12 cellular contexts compared by ENCODE assay signal in genomic region chr4:13988347-13989265, GRCh38.
DNase-seq lines count a peak whose midpoint lies in the region; ATAC-seq, FAIRE-seq and TF ChIP-seq lines count a peak whose summit lies in the region.
"Had no signal": no experiment of that assay in that cellular context is flagged by ENCODE, and none has a peak within 500 bp of the region (broad histone marks: within the 10 kb centered on the region; RNA-seq: fewer than 3 reads in every experiment).

No MANE protein-coding gene starts in this region.

- no peak for TF ChIP-seq CTCF in bronchial epithelial cell (IDR thresholded peaks at IDR 0.05; ENCODE audit: insufficient read depth, low read length, severe bottlenecking)
- TF ChIP-seq CTCF in thoracic aorta (IDR thresholded peaks at IDR 0.05) = no peak
- TF ChIP-seq CTCF in glutamatergic neuron (IDR thresholded peaks at IDR 0.05; ENCODE audit: partially characterized antibody, unreplicated experiment) = no peak

- H3K36me3 Mint-ChIP-seq in activated naive CD4-positive, alpha-beta T cell treated with anti-CD3 and anti-CD28 coated beads, Interleukin-2, amount 50 U/mL, for 72 hours = no peaks in the 10 kb centered on the region
- H3K36me3 Mint-ChIP-seq in glutamatergic neuron (ENCODE audit: unreplicated experiment) = no peaks in the 10 kb centered on the region
- H3K36me3 Mint-ChIP-seq in activated T-helper 2 cell treated with anti-CD3 and anti-CD28 coated beads, Interferon-gamma antibody, Interleukin-2, Interleukin-4, amounts not matched to agents 10 μg/mL and 5 μg/mL and 100 μg/mL, durations not matched to agents 14 hours and 24 hours and 36 hours (ENCODE audit: low read depth) = no peaks in the 10 kb centered on the region

- H3K27ac ChIP-seq in thoracic aorta = peak overlapping the region in 1 of 2 donors; percentile 65
- H3K27ac ChIP-seq: uterus had no signal

- H3K27me3 Mint-ChIP-seq in glutamatergic neuron (ENCODE audit: unreplicated experiment) = no peaks in the 10 kb centered on the region
- H3K27me3 Mint-ChIP-seq in activated T-helper 2 cell treated with anti-CD3 and anti-CD28 coated beads, Interferon-gamma antibody, Interleukin-2, Interleukin-4, amounts not matched to agents 10 μg/mL and 5 μg/mL and 100 μg/mL, durations not matched to agents 14 hours and 24 hours and 36 hours (ENCODE audit: low read depth) = no peaks in the 10 kb centered on the region

- H3K9me3 Mint-ChIP-seq in activated naive CD4-positive, alpha-beta T cell treated with anti-CD3 and anti-CD28 coated beads, Interleukin-2, amount 50 U/mL, for 72 hours = peaks cover 4% of the 10 kb centered on the region in 2 donors
- H3K9me3 Mint-ChIP-seq in glutamatergic neuron (ENCODE audit: unreplicated experiment) = peaks cover 2% of the 10 kb centered on the region
- no peaks in the 10 kb centered on the region for H3K9me3 Mint-ChIP-seq in activated T-helper 2 cell treated with anti-CD3 and anti-CD28 coated beads, Interferon-gamma antibody, Interleukin-2, Interleukin-4, amounts not matched to agents 10 μg/mL and 5 μg/mL and 100 μg/mL, durations not matched to agents 14 hours and 24 hours and 36 hours
- H3K9me3 Mint-ChIP-seq: activated B cell treated with CpG ODN at 0.5 μM for 24 hours had no signal

- H3K9me3 ChIP-seq in thoracic aorta = no peaks in the 10 kb centered on the region
- H3K9me3 ChIP-seq: uterus had no signal

- H3K4me3 Mint-ChIP-seq in glutamatergic neuron (ENCODE audit: unreplicated experiment) = no peak overlapping the region
- no peak overlapping the region for H3K4me3 Mint-ChIP-seq in activated T-helper 2 cell treated with anti-CD3 and anti-CD28 coated beads, Interferon-gamma antibody, Interleukin-2, Interleukin-4, amounts not matched to agents 10 μg/mL and 5 μg/mL and 100 μg/mL, durations not matched to agents 14 hours and 24 hours and 36 hours (ENCODE audit: low read depth)
- H3K4me3 Mint-ChIP-seq: activated B cell treated with CpG ODN at 0.5 μM for 24 hours had no signal

- no peak overlapping the region for H3K27ac Mint-ChIP-seq in activated naive CD4-positive, alpha-beta T cell treated with anti-CD3 and anti-CD28 coated beads, Interleukin-2, amount 50 U/mL, for 72 hours
- H3K27ac Mint-ChIP-seq in glutamatergic neuron (ENCODE audit: unreplicated experiment) = no peak overlapping the region
- H3K27ac Mint-ChIP-seq in activated T-helper 2 cell treated with anti-CD3 and anti-CD28 coated beads, Interferon-gamma antibody, Interleukin-2, Interleukin-4, amounts not matched to agents 10 μg/mL and 5 μg/mL and 100 μg/mL, durations not matched to agents 14 hours and 24 hours and 36 hours = no peak overlapping the region
- H3K27ac Mint-ChIP-seq: activated B cell treated with CpG ODN at 0.5 μM for 24 hours had no signal

- peak; percentile 94 for DNase-seq in HT1080 (ENCODE audit: low read depth)
- DNase-seq in bronchial epithelial cell (ENCODE audit: low read depth) = peak; percentile 27
- peak; percentile 99 for DNase-seq in iris pigment epithelial cell (ENCODE audit: low read depth)
- peak; percentile 47 for DNase-seq in thoracic aorta (ENCODE audit: low spot score)
- no peak for DNase-seq in HUDEP-2 (lab: John Stamatoyannopoulos, UW; ENCODE audit: unreplicated experiment in 76 of 76)
- no peak for DNase-seq in activated naive CD4-positive, alpha-beta T cell treated with anti-CD3 and anti-CD28 coated beads, Interleukin-2, amount 50 U/mL, for 72 hours (ENCODE audit: low spot score in 2 of 2)
- no peak for DNase-seq in glutamatergic neuron
- DNase-seq in activated T-helper 2 cell treated with anti-CD3 and anti-CD28 coated beads, Interferon-gamma antibody, Interleukin-2, Interleukin-4, amounts not matched to agents 10 μg/mL and 5 μg/mL and 100 μg/mL, durations not matched to agents 14 hours and 24 hours and 36 hours (ENCODE audit: low spot score) = no peak
- DNase-seq: activated B cell treated with CpG ODN at 0.5 μM for 24 hours, NCI-H524 treated with DMSO at 0.1 percent for 48 hours, uterus had no signal

- no peaks in the 10 kb centered on the region for H3K36me3 ChIP-seq in bronchial epithelial cell (ENCODE audit: control insufficient read depth, insufficient read depth, low read length)
- no peaks in the 10 kb centered on the region for H3K36me3 ChIP-seq in thoracic aorta
- H3K36me3 ChIP-seq: uterus had no signal

- H3K27me3 ChIP-seq in bronchial epithelial cell (ENCODE audit: control insufficient read depth, insufficient read depth, low read length) (no peaks in the 10 kb centered on the region), thoracic aorta (replicated peaks; ENCODE audit: insufficient read depth) (no peaks in the 10 kb centered on the region)
- H3K27me3 ChIP-seq: uterus had no signal

- peaks cover 13% of the 10 kb centered on the region for H3K4me1 Mint-ChIP-seq in glutamatergic neuron (ENCODE audit: low read depth, unreplicated experiment)
- H3K4me1 Mint-ChIP-seq in activated T-helper 2 cell treated with anti-CD3 and anti-CD28 coated beads, Interferon-gamma antibody, Interleukin-2, Interleukin-4, amounts not matched to agents 10 μg/mL and 5 μg/mL and 100 μg/mL, durations not matched to agents 14 hours and 24 hours and 36 hours (ENCODE audit: low read depth) = no peaks in the 10 kb centered on the region
- H3K4me1 Mint-ChIP-seq: activated B cell treated with CpG ODN at 0.5 μM for 24 hours had no signal

- intact Hi-C loops in activated T-helper 2 cell treated with anti-CD3 and anti-CD28 coated beads, Interferon-gamma antibody, Interleukin-2, Interleukin-4, amounts not matched to agents 10 μg/mL and 5 μg/mL and 100 μg/mL, durations not matched to agents 14 hours and 24 hours and 36 hours (cut with micrococcal nuclease) = no loop called here

- peak; percentile 83 for ATAC-seq in thoracic aorta (ENCODE audit: insufficient number of reproducible peaks, low FRiP score, low read depth)
- no peak for ATAC-seq in activated naive CD4-positive, alpha-beta T cell treated with anti-CD3 and anti-CD28 coated beads, Interleukin-2, amount 50 U/mL, for 72 hours

- FAIRE-seq in bronchial epithelial cell (lab: Jason Lieb, UNC) = peak; percentile 88
- FAIRE-seq: islet of Langerhans had no signal

- peaks cover 28 to 65% of the 10 kb centered on the region in 2 donors for H3K4me1 ChIP-seq in thoracic aorta (ENCODE audit: control insufficient read depth in 1 of 2, low read depth in 2 of 2)

- H3K4me3 ChIP-seq in bronchial epithelial cell (ENCODE audit: low read depth, low read length) (no peak overlapping the region), thoracic aorta (peak overlapping the region; percentile 47)
- H3K4me3 ChIP-seq: uterus had no signal

Comparison
In these comparisons a context has a peak if more than half of its experiments do, and no peak if none do; other contexts are left out.
1. DNase-seq: peak in HT1080 (single experiment), bronchial epithelial cell (single experiment), iris pigment epithelial cell (single experiment) and thoracic aorta (single experiment); none in HUDEP-2 (0 of 76), activated naive CD4-positive, alpha-beta T cell treated with anti-CD3 and anti-CD28 coated beads, Interleukin-2, amount 50 U/mL, for 72 hours (0 of 2), glutamatergic neuron (single experiment) and activated T-helper 2 cell treated with anti-CD3 and anti-CD28 coated beads, Interferon-gamma antibody, Interleukin-2, Interleukin-4, amounts not matched to agents 10 μg/mL and 5 μg/mL and 100 μg/mL, durations not matched to agents 14 hours and 24 hours and 36 hours (single experiment).